ENCODE assay signal across 19 cellular contexts in genomic region chr5:39207628-39208027, GRCh38. TPM values are rescaled to one million over a fixed set of nuclear protein-coding genes. Genes with fewer than 3 reads are reported as not detected.
DNase-seq lines count a peak whose midpoint lies in the region; ATAC-seq and TF ChIP-seq lines count a peak whose summit lies in the region.
"Had no signal": no experiment of that assay in that cellular context is flagged by ENCODE, and none has a peak within 500 bp of the region (broad histone marks: within the 10 kb centered on the region; RNA-seq: fewer than 3 reads in every experiment).

No MANE protein-coding gene starts in this region.

- no peaks in the 10 kb centered on the region for H3K9me3 Mint-ChIP-seq in activated T-cell treated with anti-CD3 and anti-CD28 coated beads, Interleukin-2, amount 50 U/mL, for 72 hours
- H3K9me3 Mint-ChIP-seq in activated naive CD8-positive, alpha-beta T cell treated with anti-CD3 and anti-CD28 coated beads, Interleukin-2, amount 10 ng/mL, durations not matched to agents 7 days and 5 days: no peaks in the 10 kb centered on the region

- H3K9me3 ChIP-seq in osteoblast (ENCODE audit: low read depth, low read length): no peaks in the 10 kb centered on the region
- H3K9me3 ChIP-seq: lower lobe of right lung had no signal

- DNase-seq in activated T-cell treated with anti-CD3 and anti-CD28 coated beads, Interleukin-2, amount 50 U/mL, for 72 hours: no peak
- no peak for DNase-seq in activated T-cell treated with anti-CD3 and anti-CD28 coated beads for 4 hours
- DNase-seq in Jurkat, Clone E6-1 (ENCODE audit: low read depth, low spot score): no peak
- no peak for DNase-seq in activated naive CD8-positive, alpha-beta T cell treated with anti-CD3 and anti-CD28 coated beads, Interleukin-2, amount 10 ng/mL, durations not matched to agents 7 days and 5 days
- DNase-seq in stimulated activated naive CD4-positive, alpha-beta T cell treated with Interleukin-2 at 50 U/mL for 16 hours (lab: John Stamatoyannopoulos, UW): peak; percentile 16
- DNase-seq in NAMALWA (ENCODE audit: low spot score): no peak
- no peak for DNase-seq in osteoblast (ENCODE audit: insufficient read length, low spot score, missing footprints)
- DNase-seq: activated CD8-positive, alpha-beta memory T cell treated with anti-CD3 and anti-CD28 coated beads, Interleukin-2, amount 50 U/mL, for 48 hours; amygdala; dermis blood vessel endothelial cell; DMS153; GDM1; hippocampal formation; lower lobe of right lung; NCI-H1105 treated with DMSO at 0.1 percent for 48 hours; NCI-H510A had no signal

- no peak overlapping the region for H2AFZ ChIP-seq in osteoblast (ENCODE audit: low read length)

- no peak overlapping the region for H3K27ac ChIP-seq in osteoblast (ENCODE audit: low read depth, low read length)
- H3K27ac ChIP-seq: C4-2B, cardiac muscle cell, lower lobe of right lung had no signal

- no peaks in the 10 kb centered on the region for H3K4me1 ChIP-seq in osteoblast (ENCODE audit: insufficient read depth, low read length)

- H3K4me3 ChIP-seq in Jurkat, Clone E6-1 (ENCODE audit: low read length): peak overlapping the region; percentile 39
- H3K4me3 ChIP-seq in osteoblast (ENCODE audit: insufficient read depth, low read length): no peak overlapping the region
- H3K4me3 ChIP-seq: cardiac muscle cell, lower lobe of right lung had no signal

- peak overlapping the region; percentile 79 to 85 for H3K4me3 Mint-ChIP-seq in activated T-cell treated with anti-CD3 and anti-CD28 coated beads, Interleukin-2, amount 50 U/mL, for 72 hours
- H3K4me3 Mint-ChIP-seq in activated naive CD8-positive, alpha-beta T cell treated with anti-CD3 and anti-CD28 coated beads, Interleukin-2, amount 10 ng/mL, durations not matched to agents 7 days and 5 days: peak overlapping the region; percentile 81

- no peaks in the 10 kb centered on the region for H3K36me3 Mint-ChIP-seq in activated T-cell treated with anti-CD3 and anti-CD28 coated beads, Interleukin-2, amount 50 U/mL, for 72 hours (ENCODE audit: insufficient read depth in 2 of 2)
- H3K36me3 Mint-ChIP-seq in activated naive CD8-positive, alpha-beta T cell treated with anti-CD3 and anti-CD28 coated beads, Interleukin-2, amount 10 ng/mL, durations not matched to agents 7 days and 5 days: no peaks in the 10 kb centered on the region

- peak overlapping the region; percentile 99 for H3K27ac Mint-ChIP-seq in activated T-cell treated with anti-CD3 and anti-CD28 coated beads, Interleukin-2, amount 50 U/mL, for 72 hours
- peak overlapping the region; percentile 92 for H3K27ac Mint-ChIP-seq in activated naive CD8-positive, alpha-beta T cell treated with anti-CD3 and anti-CD28 coated beads, Interleukin-2, amount 10 ng/mL, durations not matched to agents 7 days and 5 days

- POLR2A ChIA-PET in activated naive CD8-positive, alpha-beta T cell treated with anti-CD3 and anti-CD28 coated beads, Interleukin-2, amount 10 ng/mL, durations not matched to agents 7 days and 5 days (lab: Charles Lee): interaction anchor here (1.8 to 6.5 kb wide), 2 partner anchors 10 to 29 kb away, joined by 7 to 53 read pairs; no protein-coding TSS in a partner anchor

- no peaks in the 10 kb centered on the region for H3K27me3 Mint-ChIP-seq in activated T-cell treated with anti-CD3 and anti-CD28 coated beads, Interleukin-2, amount 50 U/mL, for 72 hours (ENCODE audit: low read depth)
- H3K27me3 Mint-ChIP-seq in activated naive CD8-positive, alpha-beta T cell treated with anti-CD3 and anti-CD28 coated beads, Interleukin-2, amount 10 ng/mL, durations not matched to agents 7 days and 5 days: no peaks in the 10 kb centered on the region

- H3K4me2 ChIP-seq in osteoblast (ENCODE audit: insufficient read depth, low read length): no peak overlapping the region

- no peak for TF ChIP-seq CTCF in osteoblast (IDR thresholded peaks at IDR 0.05; ENCODE audit: extremely low read depth, low read depth, low read length)

- H3K27me3 ChIP-seq in osteoblast (ENCODE audit: insufficient read depth, low read length): peaks cover 15% of the 10 kb centered on the region
- H3K27me3 ChIP-seq: cardiac muscle cell had no signal

- H3K36me3 ChIP-seq in osteoblast (ENCODE audit: insufficient read depth, low read length): no peaks in the 10 kb centered on the region
- H3K36me3 ChIP-seq: cardiac muscle cell, lower lobe of right lung had no signal

- no peaks in the 10 kb centered on the region for H4K20me1 ChIP-seq in osteoblast (ENCODE audit: insufficient read depth, low read length)

- H3K4me1 Mint-ChIP-seq in activated T-cell treated with anti-CD3 and anti-CD28 coated beads, Interleukin-2, amount 50 U/mL, for 72 hours (ENCODE audit: low read depth): peaks cover 98% of the 10 kb centered on the region
- H3K4me1 Mint-ChIP-seq in activated naive CD8-positive, alpha-beta T cell treated with anti-CD3 and anti-CD28 coated beads, Interleukin-2, amount 10 ng/mL, durations not matched to agents 7 days and 5 days: peaks cover 65% of the 10 kb centered on the region

- H3K79me2 ChIP-seq in osteoblast (ENCODE audit: insufficient read depth, low read length): no peaks in the 10 kb centered on the region

- no peak for ATAC-seq in activated T-cell treated with anti-CD3 and anti-CD28 coated beads, Interleukin-2, amount 50 U/mL, for 72 hours (replicated peaks in 1 of 2)
- no peak for ATAC-seq in activated naive CD8-positive, alpha-beta T cell treated with anti-CD3 and anti-CD28 coated beads, Interleukin-2, amount 10 ng/mL, durations not matched to agents 7 days and 5 days (ENCODE audit: low read depth)
- ATAC-seq in HG03045 (IDR thresholded peaks at IDR 0.05; ENCODE audit: unreplicated experiment): no peak
- ATAC-seq: lower lobe of right lung had no signal

RNA-seq across cellular contexts. Expression of gene FYB1, which starts 11.7 kb away (rescaled TPM):
- total RNA-seq in activated T-cell treated with anti-CD3 and anti-CD28 coated beads, Interleukin-2, amount 50 U/mL, for 72 hours: 100 to 1,000 TPM; 127 to 131 TPM
- polyA plus RNA-seq in Jurkat, Clone E6-1 (2012; ENCODE audit: insufficient read depth, insufficient read length): 3.7 TPM
- total RNA-seq in activated naive CD8-positive, alpha-beta T cell treated with anti-CD3 and anti-CD28 coated beads, Interleukin-2, amount 10 ng/mL, durations not matched to agents 7 days and 5 days: 100 to 1,000 TPM; 355 to 358 TPM
- under 0.01 TPM in 1 of 2 replicates, not detected in the other for total RNA-seq in osteoblast
- total RNA-seq: cardiac muscle cell, dermis blood vessel endothelial cell had no signal
- polyA plus RNA-seq: cardiac muscle cell had no signal

Comparison
In these comparisons a context has a peak if more than half of its experiments do, and no peak if none do; other contexts are left out.
1. RNA of gene FYB1, which starts 11.7 kb away (total RNA-seq): 355 to 358 TPM in activated naive CD8-positive, alpha-beta T cell treated with anti-CD3 and anti-CD28 coated beads, Interleukin-2, amount 10 ng/mL, durations not matched to agents 7 days and 5 days and 127 to 131 TPM in activated T-cell treated with anti-CD3 and anti-CD28 coated beads, Interleukin-2, amount 50 U/mL, for 72 hours; under 0.01 TPM in osteoblast; every median in the first group is over 100 times any median in the second.